In genomic region chr14:44940944-44941343, GRCh38 we compare ENCODE assay signal across 17 cellular contexts. TPM values are rescaled to one million over a fixed set of nuclear protein-coding genes. Genes with fewer than 3 reads are reported as not detected.
DNase-seq lines count a peak whose midpoint lies in the region; ATAC-seq and TF ChIP-seq lines count a peak whose summit lies in the region.
"Had no signal": no experiment of that assay in that cellular context is flagged by ENCODE, and none has a peak within 500 bp of the region (broad histone marks: within the 10 kb centered on the region; RNA-seq: fewer than 3 reads in every experiment).

No MANE protein-coding gene starts in this region.

- H3K27ac ChIP-seq in thymus (ENCODE audit: low read depth): peak overlapping the region; percentile 31
- H3K27ac ChIP-seq: 22Rv1 had no signal

- ATAC-seq in natural killer cell: no peak
- no peak for ATAC-seq in natural killer cell treated with Interleukin-12 subunit alpha and Interleukin-12 subunit beta and Interleukin-15 and Interleukin-18, amount 100 ng/mL, for 72 hours
- ATAC-seq: GM12878, K562 had no signal

- 62% methylated on average over 6 of the region's 6 CpGs for WGBS in thymus

- intact Hi-C loops in natural killer cell (cut with micrococcal nuclease): no loop called here
- intact Hi-C loops in activated T-helper 2 cell treated with anti-CD3 and anti-CD28 coated beads, Interferon-gamma antibody, Interleukin-2, Interleukin-4, amounts not matched to agents 10 μg/mL and 5 μg/mL and 100 μg/mL, durations not matched to agents 14 hours and 24 hours and 36 hours (cut with micrococcal nuclease): no loop called here

- H3K36me3 Mint-ChIP-seq in T-helper 1 cell treated with Interleukin-12 subunit alpha and Interleukin-12 subunit beta and Interleukin-4 antibody, amounts not matched to agents 30 μg/mL and 1 μg/mL, for 36 hours (ENCODE audit: low read depth): peaks cover 59% of the 10 kb centered on the region
- H3K36me3 Mint-ChIP-seq in natural killer cell: peaks cover 46% of the 10 kb centered on the region
- H3K36me3 Mint-ChIP-seq in natural killer cell treated with Interleukin-12 subunit alpha and Interleukin-12 subunit beta and Interleukin-15 and Interleukin-18, amount 100 ng/mL, for 72 hours: peaks cover 48% of the 10 kb centered on the region
- peaks cover 79% of the 10 kb centered on the region for H3K36me3 Mint-ChIP-seq in activated T-helper 2 cell treated with anti-CD3 and anti-CD28 coated beads, Interferon-gamma antibody, Interleukin-2, Interleukin-4, amounts not matched to agents 10 μg/mL and 5 μg/mL and 100 μg/mL, durations not matched to agents 14 hours and 24 hours and 36 hours (ENCODE audit: low read depth)
- H3K36me3 Mint-ChIP-seq in progenitor cell of endocrine pancreas (ENCODE audit: insufficient read depth): peaks cover 51% of the 10 kb centered on the region

- peaks cover 4% of the 10 kb centered on the region for H3K4me1 ChIP-seq in thymus (ENCODE audit: control insufficient read depth, insufficient read depth, low read length)

- peaks cover 4% of the 10 kb centered on the region for H3K9me3 Mint-ChIP-seq in T-helper 1 cell treated with Interleukin-12 subunit alpha and Interleukin-12 subunit beta and Interleukin-4 antibody, amounts not matched to agents 30 μg/mL and 1 μg/mL, for 36 hours
- H3K9me3 Mint-ChIP-seq in natural killer cell (no peaks in the 10 kb centered on the region), progenitor cell of endocrine pancreas (ENCODE audit: low read depth) (peaks cover 12% of the 10 kb centered on the region)
- no peaks in the 10 kb centered on the region for H3K9me3 Mint-ChIP-seq in natural killer cell treated with Interleukin-12 subunit alpha and Interleukin-12 subunit beta and Interleukin-15 and Interleukin-18, amount 100 ng/mL, for 72 hours
- peaks cover 6% of the 10 kb centered on the region for H3K9me3 Mint-ChIP-seq in activated T-helper 2 cell treated with anti-CD3 and anti-CD28 coated beads, Interferon-gamma antibody, Interleukin-2, Interleukin-4, amounts not matched to agents 10 μg/mL and 5 μg/mL and 100 μg/mL, durations not matched to agents 14 hours and 24 hours and 36 hours

- peaks cover 26% of the 10 kb centered on the region for H3K36me3 ChIP-seq in thymus (ENCODE audit: control insufficient read depth, insufficient read depth)

- no peak for TF ChIP-seq CTCF in natural killer cell (IDR thresholded peaks at IDR 0.05)
- no peak for TF ChIP-seq CTCF in progenitor cell of endocrine pancreas (IDR thresholded peaks at IDR 0.05; ENCODE audit: unreplicated experiment)

- H3K27me3 Mint-ChIP-seq in T-helper 1 cell treated with Interleukin-12 subunit alpha and Interleukin-12 subunit beta and Interleukin-4 antibody, amounts not matched to agents 30 μg/mL and 1 μg/mL, for 36 hours (ENCODE audit: low read depth): no peaks in the 10 kb centered on the region
- H3K27me3 Mint-ChIP-seq in natural killer cell (ENCODE audit: low read depth in 2 of 2) (no peaks in the 10 kb centered on the region), progenitor cell of endocrine pancreas (no peaks in the 10 kb centered on the region)
- no peaks in the 10 kb centered on the region for H3K27me3 Mint-ChIP-seq in natural killer cell treated with Interleukin-12 subunit alpha and Interleukin-12 subunit beta and Interleukin-15 and Interleukin-18, amount 100 ng/mL, for 72 hours
- H3K27me3 Mint-ChIP-seq in activated T-helper 2 cell treated with anti-CD3 and anti-CD28 coated beads, Interferon-gamma antibody, Interleukin-2, Interleukin-4, amounts not matched to agents 10 μg/mL and 5 μg/mL and 100 μg/mL, durations not matched to agents 14 hours and 24 hours and 36 hours (ENCODE audit: low read depth): no peaks in the 10 kb centered on the region
- H3K27me3 Mint-ChIP-seq: B cell had no signal

- peak overlapping the region; percentile 56 for H3K27ac Mint-ChIP-seq in T-helper 1 cell treated with Interleukin-12 subunit alpha and Interleukin-12 subunit beta and Interleukin-4 antibody, amounts not matched to agents 30 μg/mL and 1 μg/mL, for 36 hours
- H3K27ac Mint-ChIP-seq in natural killer cell: peak overlapping the region; percentile 17 to 25
- H3K27ac Mint-ChIP-seq in natural killer cell treated with Interleukin-12 subunit alpha and Interleukin-12 subunit beta and Interleukin-15 and Interleukin-18, amount 100 ng/mL, for 72 hours: peak overlapping the region in 1 of 2 donors; percentile 20
- peak overlapping the region; percentile 56 for H3K27ac Mint-ChIP-seq in activated T-helper 2 cell treated with anti-CD3 and anti-CD28 coated beads, Interferon-gamma antibody, Interleukin-2, Interleukin-4, amounts not matched to agents 10 μg/mL and 5 μg/mL and 100 μg/mL, durations not matched to agents 14 hours and 24 hours and 36 hours
- H3K27ac Mint-ChIP-seq in progenitor cell of endocrine pancreas: no peak overlapping the region
- H3K27ac Mint-ChIP-seq: B cell had no signal

- no peak overlapping the region for H3K4me3 ChIP-seq in thymus (ENCODE audit: low read length)
- H3K4me3 ChIP-seq: GM12878, K562 had no signal

- H3K4me1 Mint-ChIP-seq in T-helper 1 cell treated with Interleukin-12 subunit alpha and Interleukin-12 subunit beta and Interleukin-4 antibody, amounts not matched to agents 30 μg/mL and 1 μg/mL, for 36 hours (ENCODE audit: low read depth): peaks cover 9% of the 10 kb centered on the region
- peaks cover 39 to 59% of the 10 kb centered on the region in 2 donors for H3K4me1 Mint-ChIP-seq in natural killer cell
- H3K4me1 Mint-ChIP-seq in natural killer cell treated with Interleukin-12 subunit alpha and Interleukin-12 subunit beta and Interleukin-15 and Interleukin-18, amount 100 ng/mL, for 72 hours (ENCODE audit: low read depth in 2 of 2): peaks cover 24 to 32% of the 10 kb centered on the region in 2 donors
- H3K4me1 Mint-ChIP-seq in activated T-helper 2 cell treated with anti-CD3 and anti-CD28 coated beads, Interferon-gamma antibody, Interleukin-2, Interleukin-4, amounts not matched to agents 10 μg/mL and 5 μg/mL and 100 μg/mL, durations not matched to agents 14 hours and 24 hours and 36 hours (ENCODE audit: low read depth): peaks cover 23% of the 10 kb centered on the region
- H3K4me1 Mint-ChIP-seq in progenitor cell of endocrine pancreas (ENCODE audit: low read depth): no peaks in the 10 kb centered on the region

- H3K27me3 ChIP-seq in thymus (ENCODE audit: control insufficient read depth, insufficient read depth): no peaks in the 10 kb centered on the region

- no peaks in the 10 kb centered on the region for H3K9me3 ChIP-seq in thymus (ENCODE audit: control insufficient read depth)

- H3K4me3 Mint-ChIP-seq in T-helper 1 cell treated with Interleukin-12 subunit alpha and Interleukin-12 subunit beta and Interleukin-4 antibody, amounts not matched to agents 30 μg/mL and 1 μg/mL, for 36 hours: no peak overlapping the region
- H3K4me3 Mint-ChIP-seq in natural killer cell (no peak overlapping the region), progenitor cell of endocrine pancreas (ENCODE audit: low read depth) (no peak overlapping the region)
- H3K4me3 Mint-ChIP-seq in natural killer cell treated with Interleukin-12 subunit alpha and Interleukin-12 subunit beta and Interleukin-15 and Interleukin-18, amount 100 ng/mL, for 72 hours: no peak overlapping the region
- H3K4me3 Mint-ChIP-seq in activated T-helper 2 cell treated with anti-CD3 and anti-CD28 coated beads, Interferon-gamma antibody, Interleukin-2, Interleukin-4, amounts not matched to agents 10 μg/mL and 5 μg/mL and 100 μg/mL, durations not matched to agents 14 hours and 24 hours and 36 hours (ENCODE audit: low read depth): no peak overlapping the region
- H3K4me3 Mint-ChIP-seq: B cell had no signal

- no peak for DNase-seq in T-helper 1 cell
- DNase-seq in natural killer cell: no peak
- no peak for DNase-seq in natural killer cell treated with Interleukin-12 subunit alpha and Interleukin-12 subunit beta and Interleukin-15 and Interleukin-18, amount 100 ng/mL, for 72 hours (ENCODE audit: low spot score)
- no peak for DNase-seq in activated T-helper 2 cell treated with anti-CD3 and anti-CD28 coated beads, Interferon-gamma antibody, Interleukin-2, Interleukin-4, amounts not matched to agents 10 μg/mL and 5 μg/mL and 100 μg/mL, durations not matched to agents 14 hours and 24 hours and 36 hours (ENCODE audit: low spot score)
- no peak for DNase-seq in NCI-H1417 treated with DMSO at 0.1 percent for 48 hours (lab: John Stamatoyannopoulos, UW)
- no peak for DNase-seq in progenitor cell of endocrine pancreas (ENCODE audit: low spot score, unreplicated experiment)
- DNase-seq: DND-41, GOT3, NCI-H187 treated with DMSO at 0.1 percent for 48 hours, NCI-H446, NCI-H69 had no signal

RNA-seq across cellular contexts. Expression of gene KLHL28, which starts 20.8 kb away (rescaled TPM):
- 10 to 100 TPM; 47.6 to 59.7 (median 56.0) TPM for total RNA-seq in natural killer cell
- total RNA-seq in natural killer cell treated with Interleukin-12 subunit alpha and Interleukin-12 subunit beta and Interleukin-15 and Interleukin-18, amount 100 ng/mL, for 72 hours: 10 to 100 TPM; 13.8 to 16.5 TPM
- 17.3 and 17.4 TPM in 2 replicates for total RNA-seq in activated T-helper 2 cell treated with anti-CD3 and anti-CD28 coated beads, Interferon-gamma antibody, Interleukin-2, Interleukin-4, amounts not matched to agents 10 μg/mL and 5 μg/mL and 100 μg/mL, durations not matched to agents 14 hours and 24 hours and 36 hours
- 6.0 TPM for polyA plus RNA-seq in thymus
- 17.9 and 19.5 TPM in 2 replicates for total RNA-seq in progenitor cell of endocrine pancreas

RNA-seq across cellular contexts. Expression of gene TOGARAM1, which starts 21.0 kb away (rescaled TPM):
- total RNA-seq in natural killer cell (10 to 100 TPM; 17.4 to 21.4 (median 19.6) TPM), progenitor cell of endocrine pancreas (25.0 and 28.5 TPM in 2 replicates)
- total RNA-seq in natural killer cell treated with Interleukin-12 subunit alpha and Interleukin-12 subunit beta and Interleukin-15 and Interleukin-18, amount 100 ng/mL, for 72 hours: 10 to 100 TPM; 11.0 to 11.5 TPM
- total RNA-seq in activated T-helper 2 cell treated with anti-CD3 and anti-CD28 coated beads, Interferon-gamma antibody, Interleukin-2, Interleukin-4, amounts not matched to agents 10 μg/mL and 5 μg/mL and 100 μg/mL, durations not matched to agents 14 hours and 24 hours and 36 hours: 7.3 and 11.1 TPM in 2 replicates
- polyA plus RNA-seq in thymus: 10.7 TPM
